In the genomic region with DNA sequence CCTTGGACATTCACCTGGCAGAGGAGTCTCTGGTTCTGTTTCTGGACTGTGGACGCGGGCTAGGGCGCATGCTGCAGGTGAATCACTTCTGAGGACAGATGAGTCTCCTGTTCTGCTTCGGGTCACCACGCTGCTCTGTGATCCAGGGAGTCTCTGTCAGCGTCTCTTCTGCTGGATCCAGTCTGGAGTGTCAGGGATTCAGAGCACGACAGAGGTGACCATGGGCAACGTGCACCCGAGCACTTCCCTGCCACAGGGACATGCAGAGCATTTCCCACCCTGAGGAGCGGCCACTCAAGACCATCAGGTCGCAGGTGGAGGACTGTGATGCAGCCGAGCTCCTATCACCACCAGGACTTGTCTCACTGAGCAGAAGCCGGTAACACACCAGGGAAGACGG, we compare ENCODE assay signal across 32 cellular contexts. TPM values are rescaled to one million over a fixed set of nuclear protein-coding genes. Genes with fewer than 3 reads are reported as not detected.
DNase-seq lines count a peak whose midpoint lies in the region; ATAC-seq, FAIRE-seq and TF ChIP-seq lines count a peak whose summit lies in the region.
"Had no signal": no experiment of that assay in that cellular context is flagged by ENCODE, and none has a peak within 500 bp of the region (broad histone marks: within the 10 kb centered on the region; RNA-seq: fewer than 3 reads in every experiment).

No MANE protein-coding gene starts in this region.

- TF ChIP-seq CTCF in A549 (IDR thresholded peaks at IDR 0.05): no peak
- no peak for TF ChIP-seq CTCF in bronchial epithelial cell (IDR thresholded peaks at IDR 0.05; ENCODE audit: insufficient read depth, low read length, severe bottlenecking)
- TF ChIP-seq CTCF in osteocyte (IDR thresholded peaks at IDR 0.05): no peak

- no peak overlapping the region for H3K27ac Mint-ChIP-seq in osteocyte (ENCODE audit: unreplicated experiment)
- H3K27ac Mint-ChIP-seq: CD4-positive, CD25-positive, alpha-beta regulatory T cell had no signal

- H3K9me3 ChIP-seq in A549: peaks cover 5% of the 10 kb centered on the region; the same call in 1 of the 3 replicates
- H3K9me3 ChIP-seq: BE2C had no signal

- no peak for TF ChIP-seq EP300 in A549 (IDR thresholded peaks at IDR 0.05)

- peaks cover 25% of the 10 kb centered on the region for H3K9me3 Mint-ChIP-seq in osteocyte (ENCODE audit: unreplicated experiment)

- no peak for TF ChIP-seq RAD21 in A549 (conservative IDR thresholded peaks at IDR 0.05 in 1 of 2, IDR thresholded peaks at IDR 0.05 in 1 of 2)

- ATAC-seq in A549 (peak; percentile 48 to 55; a peak in 4 of 6 replicates), left lobe of liver (no peak), GM21786 (IDR thresholded peaks at IDR 0.05; ENCODE audit: unreplicated experiment) (no peak)
- ATAC-seq: GM12878 had no signal

- H3K36me3 ChIP-seq in bronchial epithelial cell (ENCODE audit: control insufficient read depth, insufficient read depth, low read length): no peaks in the 10 kb centered on the region
- H3K36me3 ChIP-seq: BE2C had no signal

- TF ChIP-seq POLR2A in A549 (IDR thresholded peaks at IDR 0.05; ENCODE audit: low read length): no peak

- no peak overlapping the region for H3K4me3 Mint-ChIP-seq in osteocyte (ENCODE audit: unreplicated experiment)
- H3K4me3 Mint-ChIP-seq: CD4-positive, alpha-beta memory T cell; CD4-positive, CD25-positive, alpha-beta regulatory T cell; CD8-positive, alpha-beta memory T cell had no signal

- POLR2A ChIA-PET in A549 (lab: Yijun Ruan, JAX): no interaction called here

- H3K27me3 ChIP-seq in bronchial epithelial cell (ENCODE audit: control insufficient read depth, insufficient read depth, low read length): no peaks in the 10 kb centered on the region
- H3K27me3 ChIP-seq: BLaER1 had no signal

- H3K4me1 Mint-ChIP-seq in osteocyte (ENCODE audit: unreplicated experiment): no peaks in the 10 kb centered on the region

- H3K27me3 Mint-ChIP-seq in osteocyte (ENCODE audit: unreplicated experiment): no peaks in the 10 kb centered on the region
- H3K27me3 Mint-ChIP-seq: CD4-positive, CD25-positive, alpha-beta regulatory T cell had no signal

- H3K4me1 ChIP-seq in A549: no peaks in the 10 kb centered on the region
- H3K4me1 ChIP-seq: BE2C had no signal

- H3K27ac ChIP-seq in A549: no peak overlapping the region
- H3K27ac ChIP-seq: 22Rv1, BLaER1 had no signal

- no peaks in the 10 kb centered on the region for H3K36me3 Mint-ChIP-seq in osteocyte (ENCODE audit: unreplicated experiment)
- H3K36me3 Mint-ChIP-seq: CD14-positive monocyte; CD4-positive, alpha-beta memory T cell; CD4-positive, CD25-positive, alpha-beta regulatory T cell had no signal

- WGBS in A549 (ENCODE audit: missing lambda C conversion rate): 10% methylated on average over 12 of the region's 14 CpGs

- CTCF ChIA-PET in A549 (lab: Yijun Ruan, JAX): interaction anchor here (0.9 kb wide), 1 partner anchor 10 kb away, joined by 3 read pairs; no protein-coding TSS in a partner anchor

- no peak overlapping the region for H3K4me3 ChIP-seq in A549
- no peak overlapping the region for H3K4me3 ChIP-seq in bronchial epithelial cell (ENCODE audit: low read depth, low read length)
- H3K4me3 ChIP-seq: BLaER1, GM12878 had no signal

- no peak for FAIRE-seq in A549 (lab: Jason Lieb, UNC)
- FAIRE-seq in bronchial epithelial cell (lab: Jason Lieb, UNC): peak; percentile 43
- FAIRE-seq: GM12878, GM12892, GM18507 had no signal

- no peak overlapping the region for H3K4me2 ChIP-seq in A549
- H3K4me2 ChIP-seq: BLaER1 had no signal

- no peak for DNase-seq in A549 (ENCODE audit: low read depth in 1 of 2, low spot score in 1 of 2)
- DNase-seq in bronchial epithelial cell (ENCODE audit: low read depth): no peak
- peak; percentile 27 for DNase-seq in left lobe of liver (ENCODE audit: low spot score)
- peak; percentile 78 for DNase-seq in osteocyte (ENCODE audit: extremely low spot score, unreplicated experiment)
- no peak for DNase-seq in SIG-M5 treated with dmso at 0.1 percent for 504 hours (lab: John Stamatoyannopoulos, UW; ENCODE audit: unreplicated experiment)
- DNase-seq in HCEC 1CT: no peak
- DNase-seq: ACHN; BE2C; C1 segment of cervical spinal cord; CD4-positive, alpha-beta memory T cell; CD4-positive, CD25-positive, alpha-beta regulatory T cell; CD8-positive, alpha-beta memory T cell; COR-L47; DMS 273 treated with DMSO at 0.1 percent for 48 hours; DMS153; DMS53; DMS79; DND-41; EL; GDM1 had no signal

TF ChIP-seq in A549, 52 proteins besides CTCF, POLR2A, EP300 and RAD21:
- no peak for TF ChIP-seq MAZ (IDR thresholded peaks at IDR 0.05; ENCODE audit: borderline replicate concordance, low read depth, low read length)
- TF ChIP-seq KDM5A (IDR thresholded peaks at IDR 0.05): no peak
- TF ChIP-seq CEBPB (IDR thresholded peaks at IDR 0.05): no peak
TF ChIP-seq in A549: peak in this region for 0.

RNA-seq across cellular contexts. Expression of a gene that starts 24.4 kb away (rescaled TPM):
- not detected in 2 replicates for polyA plus RNA-seq in A549 (2011; rRNA removed)
- polyA plus RNA-seq in A549 (2012; cell fraction: cytosol; rRNA removed): not detected in 2 replicates
- polyA plus RNA-seq in A549 (2012; cell fraction: nucleus; rRNA removed): not detected in 2 replicates
- not detected in 3 replicates for polyA plus RNA-seq in A549 (2017; fragmentation: RNase III; extraction: RNeasy Plus Mini Kit Qiagen cat#74134 plus additional on column Dnase treatment)
- not detected in 2 replicates for polyA minus RNA-seq in A549 (2011; rRNA and poly(A)+ RNA removed)
- total RNA-seq in bronchial epithelial cell: not detected in 2 replicates
- 1.6 TPM for total RNA-seq in left lobe of liver
- not detected in 2 replicates for total RNA-seq in osteocyte
- total RNA-seq: A172; A673; CD4-positive, CD25-positive, alpha-beta regulatory T cell; CD8-positive, alpha-beta memory T cell; Daoy; G401 had no signal
- polyA plus RNA-seq: AG04450; CD4-positive, alpha-beta memory T cell; CD8-positive, alpha-beta memory T cell had no signal

RNA-seq across cellular contexts. Expression of a gene that starts 44.2 kb away (rescaled TPM):
- not detected in 2 replicates for polyA plus RNA-seq in A549 (2011; rRNA removed)
- polyA plus RNA-seq in A549 (2012; cell fraction: cytosol; rRNA removed): not detected in 2 replicates
- not detected in 2 replicates for polyA plus RNA-seq in A549 (2012; cell fraction: nucleus; rRNA removed)
- polyA plus RNA-seq in A549 (2017; fragmentation: RNase III; extraction: RNeasy Plus Mini Kit Qiagen cat#74134 plus additional on column Dnase treatment): not detected in 3 replicates
- not detected in 2 replicates for polyA minus RNA-seq in A549 (2011; rRNA and poly(A)+ RNA removed)
- total RNA-seq in bronchial epithelial cell: not detected in 2 replicates
- 0.60 TPM for total RNA-seq in left lobe of liver
- not detected in 2 replicates for total RNA-seq in osteocyte
- total RNA-seq: A172; A673; CD4-positive, alpha-beta memory T cell; CD4-positive, CD25-positive, alpha-beta regulatory T cell; CD8-positive, alpha-beta memory T cell; Daoy; G401; GM12878 had no signal
- polyA plus RNA-seq: AG04450; CD4-positive, alpha-beta memory T cell; CD8-positive, alpha-beta memory T cell had no signal

RNA-seq across cellular contexts. Expression of a gene that starts 46.6 kb away (rescaled TPM):
- not detected in 2 replicates for polyA plus RNA-seq in A549 (2011; rRNA removed)
- not detected in 2 replicates for polyA plus RNA-seq in A549 (2012; cell fraction: cytosol; rRNA removed)
- polyA plus RNA-seq in A549 (2012; cell fraction: nucleus; rRNA removed): not detected in 2 replicates
- not detected in 3 replicates for polyA plus RNA-seq in A549 (2017; fragmentation: RNase III; extraction: RNeasy Plus Mini Kit Qiagen cat#74134 plus additional on column Dnase treatment)
- polyA minus RNA-seq in A549 (2011; rRNA and poly(A)+ RNA removed): not detected in 2 replicates
- not detected in 2 replicates for total RNA-seq in bronchial epithelial cell
- not detected for total RNA-seq in left lobe of liver
- not detected in 2 replicates for total RNA-seq in osteocyte
- total RNA-seq: A172, A673, Daoy, G401, GM12878 had no signal
- polyA plus RNA-seq: AG04450, GM12878 had no signal

Comparison
In these comparisons a context has a peak if more than half of its experiments do, and no peak if none do; other contexts are left out.
1. ATAC-seq: peak in A549 (2 of 2); none in left lobe of liver (single experiment) and GM21786 (single experiment).
2. DNase-seq: peak in left lobe of liver (single experiment) and osteocyte (single experiment); none in A549 (0 of 2), bronchial epithelial cell (single experiment), SIG-M5 treated with dmso at 0.1 percent for 504 hours (single experiment) and HCEC 1CT (single experiment).